12 cellular contexts compared by ENCODE assay signal in the genomic region with DNA sequence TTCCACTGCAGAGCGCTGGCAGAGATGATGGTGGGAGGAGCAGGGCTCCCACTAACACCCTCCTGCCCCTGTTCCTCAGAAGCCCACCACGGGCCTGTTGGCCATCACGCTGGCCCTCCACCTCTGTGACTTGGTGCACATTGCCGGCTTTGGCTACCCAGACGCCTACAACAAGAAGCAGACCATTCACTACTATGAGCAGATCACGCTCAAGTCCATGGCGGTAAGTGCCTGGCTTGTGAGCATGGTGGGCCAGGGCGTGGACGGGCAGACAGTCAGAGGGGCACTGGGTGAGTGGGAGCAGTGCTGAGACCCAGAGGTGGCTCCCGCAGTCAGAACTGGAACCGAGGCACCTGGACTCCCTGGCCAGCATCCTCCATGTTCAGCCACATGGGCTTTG.
"Had no signal": no experiment of that assay in that cellular context is flagged by ENCODE, and none has a peak within 500 bp of the region (broad histone marks: within the 10 kb centered on the region; RNA-seq: fewer than 3 reads in every experiment).

No MANE protein-coding gene starts in this region.

- ATAC-seq: left colon; natural killer cell treated with Interleukin-12 subunit alpha and Interleukin-12 subunit beta and Interleukin-15 and Interleukin-18, amount 100 ng/mL, for 72 hours had no signal

- H3K27ac ChIP-seq: SJSA1 had no signal

- H3K4me3 ChIP-seq: SJSA1 had no signal

- H3K4me1 ChIP-seq: SJSA1 had no signal

- H3K27me3 ChIP-seq: SJSA1 had no signal

- H3K9me3 ChIP-seq: SJSA1 had no signal

- DNase-seq: activated CD4-positive, alpha-beta memory T cell treated with anti-CD3 and anti-CD28 coated beads for 36 hours; activated gamma-delta T cell treated with Interleukin-2 at 50 U/mL for 16 hours; activated naive CD8-positive, alpha-beta T cell treated with anti-CD3 and anti-CD28 coated beads, Interleukin-2, amount 10 ng/mL, durations not matched to agents 7 days and 5 days; activated T-cell treated with anti-CD3 and anti-CD28 coated beads, Interleukin-2, amount 50 U/mL, for 48 hours; caudate nucleus; cortex of kidney; immature natural killer cell; left colon; SW 1271; T-helper 9 cell had no signal
